ENCODE assay signal across 2 cellular contexts in genomic region chr3:53478166-53478830, GRCh38.
TF ChIP-seq lines count a peak whose summit lies in the region.

No MANE protein-coding gene starts in this region.

TF ChIP-seq in H1, 55 proteins besides CTCF, POLR2A, EP300 and RAD21:
- TF ChIP-seq CBX8 (IDR thresholded peaks at IDR 0.05; ENCODE audit: borderline replicate concordance, low read depth, low read length) = no peak
- TF ChIP-seq SP4 (IDR thresholded peaks at IDR 0.05; ENCODE audit: low read length) = no peak
- no peak for TF ChIP-seq CEBPB (IDR thresholded peaks at IDR 0.05; ENCODE audit: low read depth, low read length)
- TF ChIP-seq, protein P1, sequence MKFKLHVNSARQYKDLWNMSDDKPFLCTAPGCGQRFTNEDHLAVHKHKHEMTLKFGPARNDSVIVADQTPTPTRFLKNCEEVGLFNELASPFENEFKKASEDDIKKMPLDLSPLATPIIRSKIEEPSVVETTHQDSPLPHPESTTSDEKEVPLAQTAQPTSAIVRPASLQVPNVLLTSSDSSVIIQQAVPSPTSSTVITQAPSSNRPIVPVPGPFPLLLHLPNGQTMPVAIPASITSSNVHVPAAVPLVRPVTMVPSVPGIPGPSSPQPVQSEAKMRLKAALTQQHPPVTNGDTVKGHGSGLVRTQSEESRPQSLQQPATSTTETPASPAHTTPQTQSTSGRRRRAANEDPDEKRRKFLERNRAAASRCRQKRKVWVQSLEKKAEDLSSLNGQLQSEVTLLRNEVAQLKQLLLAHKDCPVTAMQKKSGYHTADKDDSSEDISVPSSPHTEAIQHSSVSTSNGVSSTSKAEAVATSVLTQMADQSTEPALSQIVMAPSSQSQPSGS (IDR thresholded peaks at IDR 0.05; ENCODE audit: low read length) = no peak
- no peak for TF ChIP-seq TAF7 (optimal IDR thresholded peaks at IDR 0.05; ENCODE audit: borderline replicate concordance, low read depth, low read length)
- TF ChIP-seq TBP (IDR thresholded peaks at IDR 0.05; ENCODE audit: low read depth, low read length) = no peak
- no peak for TF ChIP-seq HDAC2 (IDR thresholded peaks at IDR 0.05; ENCODE audit: borderline replicate concordance in 1 of 2, low read depth in 2 of 2, low read length in 2 of 2)

TF ChIP-seq in HepG2, 621 proteins besides CTCF, POLR2A, EP300 and RAD21 (continues in another document):
- TF ChIP-seq AGO2 (optimal IDR thresholded peaks at IDR 0.05; ENCODE audit: low read depth, low read length) (no peak), ZNF543 (CRISPR knock-in tag; IDR thresholded peaks at IDR 0.05) (no peak; the same call in 1 of the 2 replicates), ZNF33B (CRISPR knock-in tag; IDR thresholded peaks at IDR 0.05) (no peak), TEF (CRISPR knock-in tag; IDR thresholded peaks at IDR 0.05) (peak; percentile 98), NR2F6 (IDR thresholded peaks at IDR 0.05) (peak; percentile 86), NR2F6 (CRISPR knock-in tag; IDR thresholded peaks at IDR 0.05) (peak; percentile 83), STAG1 (CRISPR knock-in tag; IDR thresholded peaks at IDR 0.05) (0 out of 2 replicates have a peak, but pooled peaks have one; percentile 5), FOXO1 (CRISPR knock-in tag; IDR thresholded peaks at IDR 0.05) (peak; percentile 80), SIX1 (CRISPR knock-in tag; IDR thresholded peaks at IDR 0.05; ENCODE audit: borderline replicate concordance) (peak; percentile 89), SP1 (IDR thresholded peaks at IDR 0.05) (no peak), SP1 (CRISPR knock-in tag; IDR thresholded peaks at IDR 0.05) (no peak; the same call in 1 of the 2 replicates), NKX3-1 (CRISPR knock-in tag; IDR thresholded peaks at IDR 0.05) (no peak; the same call in 1 of the 2 replicates), ZNF235 (CRISPR knock-in tag; IDR thresholded peaks at IDR 0.05; ENCODE audit: borderline replicate concordance) (no peak), EHMT2 (IDR thresholded peaks at IDR 0.05; ENCODE audit: borderline replicate concordance, low read depth, low read length) (no peak), ZNF280D (CRISPR knock-in tag; IDR thresholded peaks at IDR 0.05) (peak; percentile 45; the same call in 1 of the 2 replicates), ZSCAN29 (CRISPR knock-in tag; conservative IDR thresholded peaks at IDR 0.05) (no peak), E2F5 (CRISPR knock-in tag; conservative IDR thresholded peaks at IDR 0.05) (no peak), SMYD3 (CRISPR knock-in tag; IDR thresholded peaks at IDR 0.05) (peak; percentile 69; the same call in 1 of the 2 replicates), PBX2 (CRISPR knock-in tag; IDR thresholded peaks at IDR 0.05) (peak; percentile 69), MLXIP (CRISPR knock-in tag; IDR thresholded peaks at IDR 0.05; ENCODE audit: borderline replicate concordance) (no peak), ZNF570 (CRISPR knock-in tag; IDR thresholded peaks at IDR 0.05; ENCODE audit: borderline replicate concordance) (no peak), ZNF431 (CRISPR knock-in tag; IDR thresholded peaks at IDR 0.05; ENCODE audit: borderline replicate concordance, low read depth) (no peak), FIP1L1 (IDR thresholded peaks at IDR 0.05; ENCODE audit: borderline replicate concordance, insufficient read depth, low read depth, low read length) (no peak), ZNF451 (CRISPR knock-in tag; IDR thresholded peaks at IDR 0.05) (no peak), HES4 (CRISPR knock-in tag; IDR thresholded peaks at IDR 0.05; ENCODE audit: borderline replicate concordance) (no peak), ZNF326 (CRISPR knock-in tag; IDR thresholded peaks at IDR 0.05; ENCODE audit: borderline replicate concordance) (no peak), MIER2 (CRISPR knock-in tag; IDR thresholded peaks at IDR 0.05) (no peak), ARNTL (CRISPR knock-in tag; IDR thresholded peaks at IDR 0.05) (0 out of 2 replicates have a peak, but pooled peaks have one; percentile 47), PLRG1 (conservative IDR thresholded peaks at IDR 0.05) (no peak), TP53 (CRISPR knock-in tag; conservative IDR thresholded peaks at IDR 0.05) (no peak)
- TF ChIP-seq, protein P2, sequence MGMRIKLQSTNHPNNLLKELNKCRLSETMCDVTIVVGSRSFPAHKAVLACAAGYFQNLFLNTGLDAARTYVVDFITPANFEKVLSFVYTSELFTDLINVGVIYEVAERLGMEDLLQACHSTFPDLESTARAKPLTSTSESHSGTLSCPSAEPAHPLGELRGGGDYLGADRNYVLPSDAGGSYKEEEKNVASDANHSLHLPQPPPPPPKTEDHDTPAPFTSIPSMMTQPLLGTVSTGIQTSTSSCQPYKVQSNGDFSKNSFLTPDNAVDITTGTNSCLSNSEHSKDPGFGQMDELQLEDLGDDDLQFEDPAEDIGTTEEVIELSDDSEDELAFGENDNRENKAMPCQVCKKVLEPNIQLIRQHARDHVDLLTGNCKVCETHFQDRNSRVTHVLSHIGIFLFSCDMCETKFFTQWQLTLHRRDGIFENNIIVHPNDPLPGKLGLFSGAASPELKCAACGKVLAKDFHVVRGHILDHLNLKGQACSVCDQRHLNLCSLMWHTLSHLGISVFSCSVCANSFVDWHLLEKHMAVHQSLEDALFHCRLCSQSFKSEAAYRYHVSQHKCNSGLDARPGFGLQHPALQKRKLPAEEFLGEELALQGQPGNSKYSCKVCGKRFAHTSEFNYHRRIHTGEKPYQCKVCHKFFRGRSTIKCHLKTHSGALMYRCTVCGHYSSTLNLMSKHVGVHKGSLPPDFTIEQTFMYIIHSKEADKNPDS (CRISPR knock-in tag; IDR thresholded peaks at IDR 0.05) = no peak
- TF ChIP-seq, protein P3, sequence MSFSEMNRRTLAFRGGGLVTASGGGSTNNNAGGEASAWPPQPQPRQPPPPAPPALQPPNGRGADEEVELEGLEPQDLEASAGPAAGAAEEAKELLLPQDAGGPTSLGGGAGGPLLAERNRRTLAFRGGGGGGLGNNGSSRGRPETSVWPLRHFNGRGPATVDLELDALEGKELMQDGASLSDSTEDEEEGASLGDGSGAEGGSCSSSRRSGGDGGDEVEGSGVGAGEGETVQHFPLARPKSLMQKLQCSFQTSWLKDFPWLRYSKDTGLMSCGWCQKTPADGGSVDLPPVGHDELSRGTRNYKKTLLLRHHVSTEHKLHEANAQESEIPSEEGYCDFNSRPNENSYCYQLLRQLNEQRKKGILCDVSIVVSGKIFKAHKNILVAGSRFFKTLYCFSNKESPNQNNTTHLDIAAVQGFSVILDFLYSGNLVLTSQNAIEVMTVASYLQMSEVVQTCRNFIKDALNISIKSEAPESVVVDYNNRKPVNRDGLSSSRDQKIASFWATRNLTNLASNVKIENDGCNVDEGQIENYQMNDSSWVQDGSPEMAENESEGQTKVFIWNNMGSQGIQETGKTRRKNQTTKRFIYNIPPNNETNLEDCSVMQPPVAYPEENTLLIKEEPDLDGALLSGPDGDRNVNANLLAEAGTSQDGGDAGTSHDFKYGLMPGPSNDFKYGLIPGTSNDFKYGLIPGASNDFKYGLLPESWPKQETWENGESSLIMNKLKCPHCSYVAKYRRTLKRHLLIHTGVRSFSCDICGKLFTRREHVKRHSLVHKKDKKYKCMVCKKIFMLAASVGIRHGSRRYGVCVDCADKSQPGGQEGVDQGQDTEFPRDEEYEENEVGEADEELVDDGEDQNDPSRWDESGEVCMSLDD (CRISPR knock-in tag; IDR thresholded peaks at IDR 0.05; ENCODE audit: borderline replicate concordance) = no peak
- TF ChIP-seq, protein P4, sequence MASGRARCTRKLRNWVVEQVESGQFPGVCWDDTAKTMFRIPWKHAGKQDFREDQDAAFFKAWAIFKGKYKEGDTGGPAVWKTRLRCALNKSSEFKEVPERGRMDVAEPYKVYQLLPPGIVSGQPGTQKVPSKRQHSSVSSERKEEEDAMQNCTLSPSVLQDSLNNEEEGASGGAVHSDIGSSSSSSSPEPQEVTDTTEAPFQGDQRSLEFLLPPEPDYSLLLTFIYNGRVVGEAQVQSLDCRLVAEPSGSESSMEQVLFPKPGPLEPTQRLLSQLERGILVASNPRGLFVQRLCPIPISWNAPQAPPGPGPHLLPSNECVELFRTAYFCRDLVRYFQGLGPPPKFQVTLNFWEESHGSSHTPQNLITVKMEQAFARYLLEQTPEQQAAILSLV (CRISPR knock-in tag; IDR thresholded peaks at IDR 0.05; ENCODE audit: borderline replicate concordance) = no peak
- TF ChIP-seq, protein P5, sequence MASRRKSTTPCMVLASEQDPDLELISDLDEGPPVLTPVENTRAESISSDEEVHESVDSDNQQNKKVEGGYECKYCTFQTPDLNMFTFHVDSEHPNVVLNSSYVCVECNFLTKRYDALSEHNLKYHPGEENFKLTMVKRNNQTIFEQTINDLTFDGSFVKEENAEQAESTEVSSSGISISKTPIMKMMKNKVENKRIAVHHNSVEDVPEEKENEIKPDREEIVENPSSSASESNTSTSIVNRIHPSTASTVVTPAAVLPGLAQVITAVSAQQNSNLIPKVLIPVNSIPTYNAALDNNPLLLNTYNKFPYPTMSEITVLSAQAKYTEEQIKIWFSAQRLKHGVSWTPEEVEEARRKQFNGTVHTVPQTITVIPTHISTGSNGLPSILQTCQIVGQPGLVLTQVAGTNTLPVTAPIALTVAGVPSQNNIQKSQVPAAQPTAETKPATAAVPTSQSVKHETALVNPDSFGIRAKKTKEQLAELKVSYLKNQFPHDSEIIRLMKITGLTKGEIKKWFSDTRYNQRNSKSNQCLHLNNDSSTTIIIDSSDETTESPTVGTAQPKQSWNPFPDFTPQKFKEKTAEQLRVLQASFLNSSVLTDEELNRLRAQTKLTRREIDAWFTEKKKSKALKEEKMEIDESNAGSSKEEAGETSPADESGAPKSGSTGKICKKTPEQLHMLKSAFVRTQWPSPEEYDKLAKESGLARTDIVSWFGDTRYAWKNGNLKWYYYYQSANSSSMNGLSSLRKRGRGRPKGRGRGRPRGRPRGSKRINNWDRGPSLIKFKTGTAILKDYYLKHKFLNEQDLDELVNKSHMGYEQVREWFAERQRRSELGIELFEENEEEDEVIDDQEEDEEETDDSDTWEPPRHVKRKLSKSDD (CRISPR knock-in tag; IDR thresholded peaks at IDR 0.05; ENCODE audit: low read depth) = no peak
